ENCODE assay signal across 6 cellular contexts in genomic region chr17:11768981-11769380, GRCh38.
"Had no signal": no experiment of that assay in that cellular context is flagged by ENCODE, and none has a peak within 500 bp of the region (broad histone marks: within the 10 kb centered on the region; RNA-seq: fewer than 3 reads in every experiment).

No MANE protein-coding gene starts in this region.

- DNase-seq: GM23248, GOT3, H9, HCEC 1CT, IMR-90 had no signal

- H3K27ac ChIP-seq: GM23248 had no signal

- ATAC-seq: K562 had no signal

- H3K4me3 ChIP-seq: GM23248, K562 had no signal
